20 cellular contexts compared by ENCODE assay signal in genomic region chr11:43511959-43512358, GRCh38.
A peak's percentile ranks its signal among the peaks of the same experiment; 100 is the strongest.
DNase-seq lines count a peak whose midpoint lies in the region; ATAC-seq, FAIRE-seq and TF ChIP-seq lines count a peak whose summit lies in the region.
"Had no signal": no experiment of that assay in that cellular context is flagged by ENCODE, and none has a peak within 500 bp of the region (broad histone marks: within the 10 kb centered on the region; RNA-seq: fewer than 3 reads in every experiment).

No MANE protein-coding gene starts in this region.

- H3K4me3 ChIP-seq in HepG2 (replicated peaks in 1 of 3; ENCODE audit: insufficient read depth in 1 of 3, low read depth in 2 of 3, low read length in 3 of 3), result no peak overlapping the region
- no peak overlapping the region for H3K4me3 ChIP-seq in right lobe of liver
- H3K4me3 ChIP-seq in H1 (ENCODE audit: extremely low read depth in 1 of 4, insufficient read depth in 2 of 4, low read depth in 3 of 4, low read length in 4 of 4), result no peak overlapping the region
- H3K4me3 ChIP-seq in heart left ventricle, result no peak overlapping the region
- no peak overlapping the region for H3K4me3 ChIP-seq in small intestine (ENCODE audit: low read depth in 1 of 2, low read length in 2 of 2)
- H3K4me3 ChIP-seq: A549; BLaER1 treated with 17β-estradiol and CSF1 and Interleukin-3, amounts not matched to agents 10 nM and 100 nM had no signal

- intact Hi-C loops in HepG2 (cut with micrococcal nuclease; ENCODE audit: unreplicated experiment) (no loop called here), right lobe of liver (cut with DNase I) (no loop called here), heart left ventricle (cut with DNase I) (no loop called here)

- no peak overlapping the region for H2BK5ac ChIP-seq in H1 (ENCODE audit: low read depth, low read length)

- no peak for TF ChIP-seq CTCF in HepG2 (CRISPR knock-in tag; IDR thresholded peaks at IDR 0.05)
- no peak for TF ChIP-seq CTCF in right lobe of liver (IDR thresholded peaks at IDR 0.05)
- no peak for TF ChIP-seq CTCF in H1 (IDR thresholded peaks at IDR 0.05; ENCODE audit: control extremely low read depth in 1 of 3, insufficient read depth in 1 of 3, low read depth in 1 of 3, low read length in 3 of 3)
- no peak for TF ChIP-seq CTCF in heart left ventricle (IDR thresholded peaks at IDR 0.05)

- no peak overlapping the region for H3K56ac ChIP-seq in H1 (replicated peaks; ENCODE audit: insufficient read length, low read depth, low read length)

- BruUV-seq in HepG2 (replicated peaks; lab: Mats Ljungman, UMichigan), result no TSS peak

- H2BK15ac ChIP-seq in H1 (ENCODE audit: low read length), result no peak overlapping the region

- H4K8ac ChIP-seq in H1 (ENCODE audit: extremely low read depth, insufficient read depth, low read length), result no peak overlapping the region

- TF ChIP-seq EP300 in HepG2 (IDR thresholded peaks at IDR 0.05; ENCODE audit: low read depth in 2 of 2, low read length in 2 of 2), result no peak
- no peak for TF ChIP-seq EP300 in HepG2 (CRISPR knock-in tag; IDR thresholded peaks at IDR 0.05; ENCODE audit: borderline replicate concordance)
- TF ChIP-seq EP300 in H1 (IDR thresholded peaks at IDR 0.05; ENCODE audit: borderline replicate concordance in 1 of 2, low read depth in 2 of 2, low read length in 2 of 2), result no peak

- H2BK20ac ChIP-seq in H1 (ENCODE audit: low read length), result no peak overlapping the region

- no peak overlapping the region for H3K18ac ChIP-seq in H1 (ENCODE audit: extremely low read depth, low read length)

- H3K27me3 ChIP-seq in HepG2 (ENCODE audit: control insufficient read depth in 1 of 2, insufficient read depth in 2 of 2, low read length in 2 of 2), result peaks cover 0 to 18% of the 10 kb centered on the region in 2 experiments; a peak in 2 of 5 replicates
- H3K27me3 ChIP-seq in right lobe of liver, result no peaks in the 10 kb centered on the region
- peaks cover 0 to 4% (median 0%) of the 10 kb centered on the region in 4 experiments; a peak in 1 of 7 replicates for H3K27me3 ChIP-seq in H1 (replicated peaks in 1 of 4; ENCODE audit: control insufficient read depth in 3 of 4, extremely low read depth in 1 of 4, insufficient read depth in 3 of 4, low read length in 3 of 4)
- peaks cover 0 to 16% (median 0%) of the 10 kb centered on the region in 9 donors for H3K27me3 ChIP-seq in heart left ventricle
- H3K27me3 ChIP-seq in small intestine (ENCODE audit: control insufficient read depth in 2 of 2, insufficient read depth in 2 of 2, low read length in 2 of 2), result no peaks in the 10 kb centered on the region
- H3K27me3 ChIP-seq: BLaER1 treated with 17β-estradiol and CSF1 and Interleukin-3, amounts not matched to agents 10 nM and 100 nM had no signal

- H2BK12ac ChIP-seq in H1 (ENCODE audit: low read depth, low read length), result no peak overlapping the region

- TF ChIP-seq RAD21 in HepG2 (CRISPR knock-in tag; IDR thresholded peaks at IDR 0.05) (no peak), H1 (IDR thresholded peaks at IDR 0.05 in 1 of 2, conservative IDR thresholded peaks at IDR 0.05 in 1 of 2; ENCODE audit: low read depth in 2 of 2, low read length in 2 of 2) (no peak)

- H3K4me1 ChIP-seq in HepG2 (ENCODE audit: insufficient read depth, low read length), result no peaks in the 10 kb centered on the region
- no peaks in the 10 kb centered on the region for H3K4me1 ChIP-seq in right lobe of liver
- H3K4me1 ChIP-seq in H1 (replicated peaks in 1 of 4; ENCODE audit: control insufficient read depth in 3 of 4, insufficient read depth in 4 of 4, low read length in 3 of 4), result peaks cover 0 to 5% (median 0%) of the 10 kb centered on the region in 4 experiments; a peak in 1 of 7 replicates
- no peaks in the 10 kb centered on the region for H3K4me1 ChIP-seq in heart left ventricle
- peaks cover 0 to 4% of the 10 kb centered on the region in 2 donors for H3K4me1 ChIP-seq in small intestine (ENCODE audit: control insufficient read depth in 2 of 2, insufficient read depth in 1 of 2, low read depth in 1 of 2, low read length in 1 of 2)
- H3K4me1 ChIP-seq: A549, Caco-2 had no signal

- in situ Hi-C loops in HepG2 (cut with HindIII; ENCODE audit: extremely low pct_ligation_motif_present, low pct_unique_long_range_greater_than_20kb), result no loop called here

- no peak overlapping the region for H2BK120ac ChIP-seq in H1 (replicated peaks; ENCODE audit: low read depth, low read length)

- H2AFZ ChIP-seq in HepG2 (ENCODE audit: low read length), result no peak overlapping the region
- no peak overlapping the region for H2AFZ ChIP-seq in H1 (ENCODE audit: low read length)

- no peak overlapping the region for H3K23ac ChIP-seq in H1 (ENCODE audit: insufficient read length)

- no peak for ATAC-seq in HepG2
- no peak for ATAC-seq in right lobe of liver
- ATAC-seq in heart left ventricle, result no peak
- ATAC-seq: A549; CD8-positive, alpha-beta T cell had no signal

- CTCF ChIA-PET in HepG2 (lab: Yijun Ruan, JAX; ENCODE audit: low intra/inter-chr PET ratio, low total read pairs), result no interaction called here
- CTCF ChIA-PET in H1 (lab: Charles Lee; ENCODE audit: partially characterized antibody), result interaction anchor here (6.0 to 41.8 kb wide), 2 partner anchors 7 to 57 kb away, joined by 76 to 1064 read pairs; no protein-coding TSS in a partner anchor

- H3K36me3 ChIP-seq in HepG2 (replicated peaks in 1 of 2; ENCODE audit: control insufficient read depth in 1 of 2, insufficient read depth in 2 of 2, low read length in 2 of 2) (no peaks in the 10 kb centered on the region), right lobe of liver (no peaks in the 10 kb centered on the region), H1 (ENCODE audit: control insufficient read depth in 2 of 4, insufficient read depth in 4 of 4, low read length in 3 of 4) (no peaks in the 10 kb centered on the region), heart left ventricle (no peaks in the 10 kb centered on the region), small intestine (ENCODE audit: control insufficient read depth in 2 of 2, insufficient read depth in 2 of 2, low read length in 2 of 2) (no peaks in the 10 kb centered on the region)
- H3K36me3 ChIP-seq: BLaER1 treated with 17β-estradiol and CSF1 and Interleukin-3, amounts not matched to agents 10 nM and 100 nM had no signal

- no peak overlapping the region for H3K14ac ChIP-seq in H1 (ENCODE audit: insufficient read length)

- no peak overlapping the region for H3K4me2 ChIP-seq in HepG2 (ENCODE audit: low read depth, low read length)
- H3K4me2 ChIP-seq in H1 (ENCODE audit: insufficient read depth in 1 of 2, low read depth in 2 of 2, low read length in 2 of 2), result no peak overlapping the region
- H3K4me2 ChIP-seq: A549; BLaER1 treated with 17β-estradiol and CSF1 and Interleukin-3, amounts not matched to agents 10 nM and 100 nM had no signal

- H3K23me2 ChIP-seq in H1 (ENCODE audit: low read depth, low read length), result no peaks in the 10 kb centered on the region

- no peak overlapping the region for H3K4ac ChIP-seq in H1 (replicated peaks; ENCODE audit: insufficient read length, low read depth, low read length)

- no peak overlapping the region for H4K91ac ChIP-seq in H1 (replicated peaks; ENCODE audit: insufficient read length, low read length)

- FAIRE-seq in HepG2 (lab: Jason Lieb, UNC) (no peak), H1 (lab: Jason Lieb, UNC) (no peak), small intestine (lab: Jason Lieb, UNC) (no peak)
- FAIRE-seq: A549, D721Med, G401.6, GM12891, GM19239 had no signal

- POLR2A ChIA-PET in HepG2 (lab: Yijun Ruan, JAX), result no interaction called here
- POLR2A ChIA-PET in H1 (lab: Charles Lee; ENCODE audit: partially characterized antibody), result no interaction called here

- H4K5ac ChIP-seq in H1 (ENCODE audit: insufficient read length, low read depth, low read length), result no peak overlapping the region

- H3K79me1 ChIP-seq in H1 (ENCODE audit: low read depth, low read length), result no peaks in the 10 kb centered on the region

- 0 out of 2 replicates have a peak overlapping the region, but pooled peaks have one; percentile 39 for H2AK5ac ChIP-seq in H1 (ENCODE audit: low read depth, low read length)

- no peaks in the 10 kb centered on the region for H3K79me2 ChIP-seq in HepG2 (ENCODE audit: insufficient read depth, low read length)
- no peaks in the 10 kb centered on the region; a peak in 1 of 4 replicates for H3K79me2 ChIP-seq in H1 (ENCODE audit: control insufficient read depth in 1 of 2, insufficient read depth in 2 of 2, low read length in 2 of 2)

- 10% methylated on average over 6 of the region's 6 CpGs for WGBS in HepG2 (ENCODE audit: low lambda C conversion rate)
- WGBS in right lobe of liver (ENCODE audit: insufficient coverage, low coverage, low lambda C conversion rate, missing lambda C conversion rate), result 74% methylated on average over 5 of the region's 6 CpGs
- WGBS in H1 (ENCODE audit: extremely low coverage in 1 of 2, insufficient coverage in 1 of 2, insufficient read length in 1 of 2, insufficient replicate concordance in 2 of 2, low coverage in 1 of 2, low lambda C conversion rate in 2 of 2, missing lambda C conversion rate in 1 of 2), 2 experiments, result 90% methylated on average over 6 of the region's 6 CpGs; no CpG with 5 or more reads in 1 of the 2 experiments
- 82 to 89% (median 86%) methylated on average over 6 of the region's 6 CpGs for WGBS in heart left ventricle, 4 donors
- 78 to 84% (median 78%) methylated on average over 6 of the region's 6 CpGs for WGBS in small intestine, 3 donors

- H3K9me3 ChIP-seq in HepG2 (ENCODE audit: low read length) (no peaks in the 10 kb centered on the region), right lobe of liver (no peaks in the 10 kb centered on the region), H1 (ENCODE audit: insufficient read depth in 2 of 2, low read depth in 1 of 2, low read length in 1 of 2) (no peaks in the 10 kb centered on the region), heart left ventricle (peaks cover 0 to 4% (median 0%) of the 10 kb centered on the region in 12 donors), small intestine (ENCODE audit: control insufficient read depth, low read depth) (no peaks in the 10 kb centered on the region)
- H3K9me3 ChIP-seq: Caco-2 had no signal

- no peak for TF ChIP-seq POLR2A in HepG2 (IDR thresholded peaks at IDR 0.05; ENCODE audit: insufficient read depth in 1 of 2, low read depth in 2 of 2, low read length in 2 of 2)
- no peak for TF ChIP-seq POLR2A in right lobe of liver (IDR thresholded peaks at IDR 0.05)
- no peak for TF ChIP-seq POLR2A in H1 (IDR thresholded peaks at IDR 0.05; ENCODE audit: control extremely low read depth in 1 of 2, low read depth in 2 of 2, low read length in 2 of 2)
- TF ChIP-seq POLR2A in heart left ventricle (IDR thresholded peaks at IDR 0.05), result no peak

- H3K27ac ChIP-seq in HepG2 (ENCODE audit: extremely low read length, insufficient read depth, low read length), result no peak overlapping the region
- no peak overlapping the region for H3K27ac ChIP-seq in right lobe of liver
- H3K27ac ChIP-seq in H1 (ENCODE audit: low read depth, low read length), result no peak overlapping the region
- no peak overlapping the region for H3K27ac ChIP-seq in heart left ventricle
- no peak overlapping the region for H3K27ac ChIP-seq in small intestine (ENCODE audit: low read depth in 1 of 2, low read length in 1 of 2)
- H3K27ac ChIP-seq: 22Rv1; A549; BLaER1 treated with 17β-estradiol and CSF1 and Interleukin-3, amounts not matched to agents 10 nM and 100 nM; C4-2B had no signal

- H4K20me1 ChIP-seq in HepG2 (ENCODE audit: insufficient read depth, low read length) (no peaks in the 10 kb centered on the region), H1 (replicated peaks in 1 of 2; ENCODE audit: control insufficient read depth in 1 of 2, insufficient read depth in 2 of 2, low read length in 2 of 2) (no peaks in the 10 kb centered on the region)
- H4K20me1 ChIP-seq: BLaER1 treated with 17β-estradiol and CSF1 and Interleukin-3, amounts not matched to agents 10 nM and 100 nM had no signal

- H3K9ac ChIP-seq in HepG2 (ENCODE audit: insufficient read depth, low read depth, low read length), result no peak overlapping the region
- no peak overlapping the region for H3K9ac ChIP-seq in H1 (replicated peaks in 1 of 4; ENCODE audit: extremely low read depth in 1 of 4, low read depth in 3 of 4, low read length in 3 of 4)
- H3K9ac ChIP-seq: BLaER1 treated with 17β-estradiol and CSF1 and Interleukin-3, amounts not matched to agents 10 nM and 100 nM had no signal

- DNase-seq in HepG2 (ENCODE audit: low spot score) (no peak), right lobe of liver (no peak), H1 (ENCODE audit: low read depth in 1 of 2, low spot score in 2 of 2) (no peak), heart left ventricle (no peak), small intestine (no peak)
- DNase-seq: AML-193; Caco-2; Calu3; CD4-positive, alpha-beta T cell; CD8-positive, alpha-beta T cell; DMS79 treated with DMSO at 0.1 percent for 48 hours; GF-D8 had no signal
